ENCODE assay signal across 34 cellular contexts in the genomic region with DNA sequence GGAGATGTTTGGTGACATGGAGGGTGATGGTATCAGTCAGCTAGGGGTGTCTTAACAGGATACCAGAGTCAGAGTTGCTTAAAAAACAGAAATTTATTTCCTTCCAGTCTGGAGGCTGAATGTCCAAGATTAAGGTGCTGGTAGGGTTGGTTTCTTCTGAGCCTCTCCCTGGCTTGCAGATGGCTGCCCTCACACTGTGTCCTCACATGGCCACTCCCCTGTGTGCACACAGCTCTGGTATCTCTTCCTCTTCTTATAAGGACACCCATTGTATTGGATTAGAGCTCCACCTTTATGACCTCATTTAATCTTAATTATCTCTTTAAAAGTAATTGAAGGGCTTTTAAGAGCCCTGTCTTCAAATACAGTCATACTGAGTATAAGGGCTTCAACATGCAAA.
"Had no signal": no experiment of that assay in that cellular context is flagged by ENCODE, and none has a peak within 500 bp of the region (broad histone marks: within the 10 kb centered on the region; RNA-seq: fewer than 3 reads in every experiment).

No MANE protein-coding gene starts in this region.

- H3K9me3 Mint-ChIP-seq: activated B cell treated with CpG ODN at 0.5 μM for 24 hours; activated CD4-positive, alpha-beta T cell treated with anti-CD3 and anti-CD28 coated beads, Interleukin-2, amount 10 ng/mL, durations not matched to agents 24 days and 14 days; activated CD8-positive, alpha-beta T cell treated with anti-CD3 and anti-CD28 coated beads for 36 hours; activated T-cell treated with anti-CD3 and anti-CD28 coated beads, Interleukin-2, amount 50 U/mL, for 4 hours; activated T-helper 1 cell treated with anti-CD3 and anti-CD28 coated beads, Interleukin-12 subunit alpha, Interleukin-12 subunit beta, Interleukin-2, Interleukin-4 antibody, amounts not matched to agents 30 ng/mL and 10 ng/mL and 1 ng/mL, durations not matched to agents 14 hours and 24 hours and 36 hours; T-helper 1 cell treated with Interleukin-12 subunit alpha and Interleukin-12 subunit beta and Interleukin-4 antibody, amounts not matched to agents 30 μg/mL and 1 μg/mL, for 36 hours; T-helper 2 cell treated with Interferon-gamma antibody and Interleukin-4, amounts not matched to agents 5 μg/mL and 100 μg/mL, for 36 hours had no signal

- H3K4me1 Mint-ChIP-seq: activated B cell treated with CpG ODN at 0.5 μM for 24 hours; activated CD4-positive, alpha-beta T cell treated with anti-CD3 and anti-CD28 coated beads, Interleukin-2, amount 10 ng/mL, durations not matched to agents 24 days and 14 days; activated naive CD8-positive, alpha-beta T cell treated with anti-CD3 and anti-CD28 coated beads for 36 hours; activated T-helper 17 cell treated with anti-CD3 and anti-CD28 coated beads, Interleukin-2, amount 50 U/mL, for 72 hours had no signal

- ATAC-seq: activated CD8-positive, alpha-beta T cell treated with anti-CD3 and anti-CD28 coated beads for 36 hours; activated naive CD4-positive, alpha-beta T cell treated with anti-CD3 and anti-CD28 coated beads, Interleukin-2, amount 50 U/mL, for 72 hours; activated T-cell treated with anti-CD3 and anti-CD28 coated beads, Interleukin-2, amount 50 U/mL, for 4 hours; activated T-cell treated with anti-CD3 and anti-CD28 coated beads, Interleukin-2, amount 50 U/mL, for 72 hours; activated T-helper 17 cell treated with anti-CD3 and anti-CD28 coated beads, Interleukin-2, amount 50 U/mL, for 72 hours; body of pancreas had no signal

- H3K4me1 ChIP-seq: adrenal gland, body of pancreas, breast epithelium had no signal

- H3K4me3 Mint-ChIP-seq: activated B cell treated with CpG ODN at 0.5 μM for 24 hours; activated CD4-positive, alpha-beta memory T cell treated with anti-CD3 and anti-CD28 coated beads for 36 hours; activated CD4-positive, alpha-beta T cell treated with anti-CD3 and anti-CD28 coated beads, Interleukin-2, amount 10 ng/mL, durations not matched to agents 24 days and 14 days; activated CD8-positive, alpha-beta T cell treated with anti-CD3 and anti-CD28 coated beads for 36 hours; activated naive CD8-positive, alpha-beta T cell treated with anti-CD3 and anti-CD28 coated beads for 36 hours; activated T-cell treated with anti-CD3 and anti-CD28 coated beads, Interleukin-2, amount 50 U/mL, for 4 hours; activated T-cell treated with anti-CD3 and anti-CD28 coated beads, Interleukin-2, amount 50 U/mL, for 72 hours; activated T-helper 1 cell treated with anti-CD3 and anti-CD28 coated beads, Interleukin-12 subunit alpha, Interleukin-12 subunit beta, Interleukin-2, Interleukin-4 antibody, amounts not matched to agents 30 ng/mL and 10 ng/mL and 1 ng/mL, durations not matched to agents 14 hours and 24 hours and 36 hours; activated T-helper 17 cell treated with anti-CD3 and anti-CD28 coated beads, Interleukin-2, amount 50 U/mL, for 72 hours; T-helper 1 cell treated with Interleukin-12 subunit alpha and Interleukin-12 subunit beta and Interleukin-4 antibody, amounts not matched to agents 30 μg/mL and 1 μg/mL, for 36 hours; T-helper 2 cell treated with Interferon-gamma antibody and Interleukin-4, amounts not matched to agents 5 μg/mL and 100 μg/mL, for 36 hours had no signal

- H3K36me3 Mint-ChIP-seq: activated CD4-positive, alpha-beta memory T cell treated with anti-CD3 and anti-CD28 coated beads for 36 hours; activated naive CD4-positive, alpha-beta T cell treated with anti-CD3 and anti-CD28 coated beads, Interleukin-2, amount 50 U/mL, for 72 hours; activated naive CD8-positive, alpha-beta T cell treated with anti-CD3 and anti-CD28 coated beads for 36 hours had no signal

- H3K4me3 ChIP-seq: adrenal gland, body of pancreas, breast epithelium had no signal

- H3K27ac Mint-ChIP-seq: activated B cell treated with CpG ODN at 0.5 μM for 24 hours; activated CD4-positive, alpha-beta memory T cell treated with anti-CD3 and anti-CD28 coated beads for 36 hours; activated CD4-positive, alpha-beta T cell treated with anti-CD3 and anti-CD28 coated beads, Interleukin-2, amount 10 ng/mL, durations not matched to agents 24 days and 14 days; activated CD8-positive, alpha-beta T cell treated with anti-CD3 and anti-CD28 coated beads for 36 hours; activated naive CD4-positive, alpha-beta T cell treated with anti-CD3 and anti-CD28 coated beads, Interleukin-2, amount 50 U/mL, for 72 hours; activated naive CD8-positive, alpha-beta T cell treated with anti-CD3 and anti-CD28 coated beads for 36 hours; activated T-cell treated with anti-CD3 and anti-CD28 coated beads, Interleukin-2, amount 50 U/mL, for 72 hours; activated T-helper 1 cell treated with anti-CD3 and anti-CD28 coated beads, Interleukin-12 subunit alpha, Interleukin-12 subunit beta, Interleukin-2, Interleukin-4 antibody, amounts not matched to agents 30 ng/mL and 10 ng/mL and 1 ng/mL, durations not matched to agents 14 hours and 24 hours and 36 hours; activated T-helper 17 cell treated with anti-CD3 and anti-CD28 coated beads, Interleukin-2, amount 50 U/mL, for 72 hours; T-helper 1 cell treated with Interleukin-12 subunit alpha and Interleukin-12 subunit beta and Interleukin-4 antibody, amounts not matched to agents 30 μg/mL and 1 μg/mL, for 36 hours; T-helper 2 cell treated with Interferon-gamma antibody and Interleukin-4, amounts not matched to agents 5 μg/mL and 100 μg/mL, for 36 hours had no signal

- H3K9me3 ChIP-seq: adrenal gland, body of pancreas, breast epithelium had no signal

- H3K27ac ChIP-seq: adrenal gland, body of pancreas, brain microvascular endothelial cell, breast epithelium, VCaP had no signal

- H3K36me3 ChIP-seq: adrenal gland, brain microvascular endothelial cell, breast epithelium had no signal

- H3K27me3 ChIP-seq: adrenal gland, body of pancreas, brain microvascular endothelial cell, breast epithelium had no signal

- DNase-seq: activated B cell treated with CpG ODN at 0.5 μM for 24 hours; activated CD4-positive, alpha-beta memory T cell treated with anti-CD3 and anti-CD28 coated beads for 36 hours; activated CD4-positive, alpha-beta T cell treated with anti-CD3 and anti-CD28 coated beads for 4 hours; activated CD4-positive, alpha-beta T cell treated with anti-CD3 and anti-CD28 coated beads, Interleukin-2, amount 10 ng/mL, durations not matched to agents 24 days and 14 days; activated CD4-positive, alpha-beta T cell treated with anti-CD3 and anti-CD28 coated beads, Interleukin-2, amount 50 U/mL, for 1 hour; activated CD4-positive, alpha-beta T cell treated with anti-CD3 and anti-CD28 coated beads, Interleukin-2, amount 50 U/mL, for 4 hours; activated CD4-positive, CD25-positive, alpha-beta regulatory T cell treated with anti-CD3 and anti-CD28 coated beads, Interleukin-2, amount 50 U/mL, for 72 hours; activated CD8-positive, alpha-beta memory T cell treated with anti-CD3 and anti-CD28 coated beads, Interleukin-2, amount 50 U/mL, for 4 hours; activated CD8-positive, alpha-beta T cell treated with anti-CD3 and anti-CD28 coated beads for 36 hours; activated effector memory CD4-positive, alpha-beta T cell treated with Interleukin-2 at 50 U/mL for 16 hours; activated gamma-delta T cell; activated naive CD4-positive, alpha-beta T cell treated with anti-CD3 and anti-CD28 coated beads, Interleukin-2, amount 50 U/mL, for 16 hours; activated naive CD4-positive, alpha-beta T cell treated with Interleukin-2 at 50 U/mL for 16 hours; activated naive CD8-positive, alpha-beta T cell treated with anti-CD3 and anti-CD28 coated beads for 36 hours; activated T-cell treated with anti-CD3 and anti-CD28 coated beads for 4 hours; activated T-cell treated with anti-CD3 and anti-CD28 coated beads, Interleukin-2, amount 50 U/mL, for 1 hour; activated T-cell treated with anti-CD3 and anti-CD28 coated beads, Interleukin-2, amount 50 U/mL, for 4 hours; activated T-cell treated with anti-CD3 and anti-CD28 coated beads, Interleukin-2, amount 50 U/mL, for 72 hours; adrenal gland; amniotic stem cell; aorta; body of pancreas; brain microvascular endothelial cell; central memory CD4-positive, alpha-beta T cell; T-helper 1 cell; T-helper 2 cell; T-helper 9 cell had no signal

- H3K27me3 Mint-ChIP-seq: activated B cell treated with CpG ODN at 0.5 μM for 24 hours; activated CD4-positive, alpha-beta memory T cell treated with anti-CD3 and anti-CD28 coated beads for 36 hours; activated CD4-positive, alpha-beta T cell treated with anti-CD3 and anti-CD28 coated beads, Interleukin-2, amount 10 ng/mL, durations not matched to agents 24 days and 14 days; activated CD8-positive, alpha-beta T cell treated with anti-CD3 and anti-CD28 coated beads for 36 hours; activated naive CD8-positive, alpha-beta T cell treated with anti-CD3 and anti-CD28 coated beads for 36 hours; activated T-helper 17 cell treated with anti-CD3 and anti-CD28 coated beads, Interleukin-2, amount 50 U/mL, for 72 hours had no signal
